In the genomic region with DNA sequence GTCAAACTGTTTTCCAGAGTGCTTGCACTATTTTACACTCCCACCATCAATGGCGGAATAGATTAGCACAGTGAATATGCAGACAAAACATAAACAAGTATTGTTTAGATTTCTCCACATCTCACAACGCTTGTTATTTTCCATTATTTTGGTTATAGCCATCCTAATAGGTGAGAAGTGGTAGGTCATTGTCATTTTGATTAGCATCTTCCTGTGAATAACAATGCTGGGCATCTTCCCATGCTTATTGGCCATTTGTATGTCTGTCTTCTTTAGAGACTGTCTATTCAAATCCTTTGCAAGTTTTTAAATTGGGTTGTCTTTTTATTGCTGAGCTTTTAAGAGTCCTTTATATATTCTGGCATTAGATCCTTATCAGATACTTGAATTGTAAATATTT, we compare ENCODE assay signal across 36 cellular contexts. TPM values are rescaled to one million over a fixed set of nuclear protein-coding genes. Genes with fewer than 3 reads are reported as not detected.
"Had no signal": no experiment of that assay in that cellular context is flagged by ENCODE, and none has a peak within 500 bp of the region (broad histone marks: within the 10 kb centered on the region; RNA-seq: fewer than 3 reads in every experiment).

No MANE protein-coding gene starts in this region.

- H3K4me1 ChIP-seq: left lung, lower lobe of right lung, neural progenitor cell, parathyroid adenoma, psoas muscle, right atrium auricular region, right lobe of liver, suprapubic skin, tibial artery, upper lobe of right lung had no signal

- H3K4me3 ChIP-seq: left lung, lower lobe of right lung, neural progenitor cell, psoas muscle, right atrium auricular region, right lobe of liver, smooth muscle cell, stomach, suprapubic skin, thoracic aorta, tibial artery, upper lobe of right lung had no signal

- FAIRE-seq: islet of Langerhans, kidney, urothelium cell line had no signal

- H3K4me1 Mint-ChIP-seq: immature natural killer cell; naive B cell; natural killer cell; nephron progenitor cell; neural progenitor cell; stimulated activated naive B cell treated with anti-CD40 and anti-IgM and Interleukin-4, amounts not matched to agents 10 μg/mL and 1 μg/mL and 100 μg/mL, for 72 hours had no signal

- H3K36me3 Mint-ChIP-seq: immature natural killer cell; naive B cell; natural killer cell; stimulated activated naive B cell treated with anti-CD40 and anti-IgM and Interleukin-4, amounts not matched to agents 10 μg/mL and 1 μg/mL and 100 μg/mL, for 72 hours had no signal

- H3K4me3 Mint-ChIP-seq: immature natural killer cell; naive B cell; natural killer cell; nephron progenitor cell; neural progenitor cell; stimulated activated naive B cell treated with anti-CD40 and anti-IgM and Interleukin-4, amounts not matched to agents 10 μg/mL and 1 μg/mL and 100 μg/mL, for 72 hours had no signal

- H3K4me2 ChIP-seq: neural progenitor cell, smooth muscle cell had no signal

- H3K79me2 ChIP-seq: parathyroid adenoma had no signal

- H3K27ac Mint-ChIP-seq: immature natural killer cell; naive B cell; natural killer cell; nephron progenitor cell; neural progenitor cell; stimulated activated naive B cell treated with anti-CD40 and anti-IgM and Interleukin-4, amounts not matched to agents 10 μg/mL and 1 μg/mL and 100 μg/mL, for 72 hours had no signal

- DNase-seq: hypothalamus; immature natural killer cell; kidney; left colon; left lung; lower lobe of right lung; mammary epithelial cell; mesenchymal stem cell; naive B cell; natural killer cell; nephron progenitor cell; occipital lobe; psoas muscle; right lobe of liver; stimulated activated CD4-positive, alpha-beta T cell treated with anti-CD3 and anti-CD28 coated beads, Interleukin-1b, Interleukin-23, amount 100 ng/mL, for 48 hours; stimulated activated CD4-positive, alpha-beta T cell treated with anti-CD3 and anti-CD28 coated beads, Interleukin-2, amount 100 ng/mL, for 48 hours; stimulated activated naive B cell treated with anti-CD40 and anti-IgM and Interleukin-4, amounts not matched to agents 10 μg/mL and 1 μg/mL and 100 μg/mL, for 72 hours; stimulated activated naive CD8-positive, alpha-beta T cell treated with anti-CD3 and anti-CD28 coated beads, Interleukin-15, Interleukin-2, amounts not matched to agents 100 U/mL and 50 U/mL, for 24 hours; stomach; tibial artery; trophoblast cell; upper lobe of right lung had no signal

- H3K36me3 ChIP-seq: neutrophil had no signal

- H3K27ac ChIP-seq: left lung, lower lobe of right lung, neural progenitor cell, neutrophil, parathyroid adenoma, psoas muscle, right atrium auricular region, right lobe of liver, stomach, suprapubic skin, thoracic aorta, tibial artery, upper lobe of right lung had no signal

- ATAC-seq: left colon; left lung; lower lobe of right lung; natural killer cell; psoas muscle; right lobe of liver; stimulated activated naive B cell treated with anti-CD40 and anti-IgM and Interleukin-4, amounts not matched to agents 10 μg/mL and 1 μg/mL and 100 μg/mL, for 72 hours; stimulated activated naive CD8-positive, alpha-beta T cell treated with anti-CD3 and anti-CD28 coated beads, Interleukin-15, Interleukin-2, amounts not matched to agents 100 U/mL and 50 U/mL, for 24 hours; upper lobe of right lung had no signal

- H3K9me3 Mint-ChIP-seq: immature natural killer cell; natural killer cell; nephron progenitor cell; neural progenitor cell; stimulated activated naive B cell treated with anti-CD40 and anti-IgM and Interleukin-4, amounts not matched to agents 10 μg/mL and 1 μg/mL and 100 μg/mL, for 72 hours had no signal

- H3K9ac ChIP-seq: neural progenitor cell, parathyroid adenoma had no signal

- H2AFZ ChIP-seq: neural progenitor cell, parathyroid adenoma had no signal

- H3K27me3 ChIP-seq: left lung, neural progenitor cell, neutrophil, right atrium auricular region, right lobe of liver, stomach, suprapubic skin, tibial artery, upper lobe of right lung had no signal

- H3K9me3 ChIP-seq: left lung, lower lobe of right lung, neutrophil, psoas muscle, right atrium auricular region, right lobe of liver, stomach, suprapubic skin, thoracic aorta, tibial artery, upper lobe of right lung had no signal

RNA-seq across cellular contexts. Expression of gene LRRC71, which starts 54.7 kb away (rescaled TPM):
- total RNA-seq: left colon, liver, mammary epithelial cell, mononuclear cell, natural killer cell, posterior vena cava, psoas muscle, renal cortical epithelial cell, right atrium auricular region, skeletal muscle tissue, smooth muscle cell, suprapubic skin, thoracic aorta had no signal
- polyA plus RNA-seq: immature natural killer cell, mammary epithelial cell, smooth muscle cell had no signal
